ENCODE assay signal across 1 cellular context in genomic region chr19:1605236-1606137, GRCh38.
TF ChIP-seq lines count a peak whose summit lies in the region.

TSS of gene UQCR11 (minus strand) at chr19:1605462. CDS start at chr19:1605409, 53 bp downstream.

TF ChIP-seq in HEK293, 187 proteins besides CTCF, POLR2A, EP300 and RAD21 (continued from another document and continues in another):
- TF ChIP-seq ZNF398 (tag by site-specific recombination; IDR thresholded peaks at IDR 0.05): no peak
- peak; percentile 71 for TF ChIP-seq PRDM1 (tag by site-specific recombination; IDR thresholded peaks at IDR 0.05)
- no peak for TF ChIP-seq ZNF777 (tag by site-specific recombination; IDR thresholded peaks at IDR 0.05; ENCODE audit: borderline replicate concordance)
- TF ChIP-seq ZEB2 (tag by site-specific recombination; IDR thresholded peaks at IDR 0.05): peak; percentile 72
- TF ChIP-seq ZNF404 (tag by site-specific recombination; IDR thresholded peaks at IDR 0.05): no peak
- TF ChIP-seq ZNF174 (tag by site-specific recombination; IDR thresholded peaks at IDR 0.05): no peak
- TF ChIP-seq SCRT2 (tag by site-specific recombination; IDR thresholded peaks at IDR 0.05): no peak
- no peak for TF ChIP-seq ZSCAN4 (tag by site-specific recombination; IDR thresholded peaks at IDR 0.05)
- no peak for TF ChIP-seq GLI4 (tag by site-specific recombination; IDR thresholded peaks at IDR 0.05)
- no peak for TF ChIP-seq ZNF768 (tag by site-specific recombination; IDR thresholded peaks at IDR 0.05)
- TF ChIP-seq ZNF624 (tag by site-specific recombination; IDR thresholded peaks at IDR 0.05): no peak
- no peak; the same call in 1 of the 2 replicates for TF ChIP-seq ZNF280D (tag by site-specific recombination; IDR thresholded peaks at IDR 0.05)
- no peak for TF ChIP-seq ZNF623 (tag by site-specific recombination; IDR thresholded peaks at IDR 0.05)
- TF ChIP-seq ZBTB21 (tag by site-specific recombination; IDR thresholded peaks at IDR 0.05): no peak; the same call in 1 of the 2 replicates
- TF ChIP-seq OSR2 (tag by site-specific recombination; IDR thresholded peaks at IDR 0.05): 0 out of 2 replicates have a peak, but pooled peaks have one; percentile 35
- no peak for TF ChIP-seq ZNF19 (tag by site-specific recombination; IDR thresholded peaks at IDR 0.05; ENCODE audit: low read depth)
- no peak; the same call in 1 of the 2 replicates for TF ChIP-seq ELK4 (IDR thresholded peaks at IDR 0.05; ENCODE audit: borderline replicate concordance, low read depth, low read length)
- TF ChIP-seq ZNF292 (tag by site-specific recombination; IDR thresholded peaks at IDR 0.05; ENCODE audit: borderline replicate concordance, low read depth): no peak
- TF ChIP-seq ZFP37 (tag by site-specific recombination; IDR thresholded peaks at IDR 0.05): peak; percentile 85
- TF ChIP-seq ZFP41 (tag by site-specific recombination; IDR thresholded peaks at IDR 0.05; ENCODE audit: borderline replicate concordance): no peak
- TF ChIP-seq GLIS2 (tag by site-specific recombination; IDR thresholded peaks at IDR 0.05): no peak
- no peak for TF ChIP-seq ZNF776 (tag by site-specific recombination; IDR thresholded peaks at IDR 0.05; ENCODE audit: borderline replicate concordance)
- TF ChIP-seq ZNF600 (tag by site-specific recombination; IDR thresholded peaks at IDR 0.05): peak; percentile 98
- peak; percentile 70; the same call in 1 of the 2 replicates for TF ChIP-seq SP7 (tag by site-specific recombination; IDR thresholded peaks at IDR 0.05)
- peak; percentile 70; the same call in 1 of the 2 replicates for TF ChIP-seq ZNF660 (tag by site-specific recombination; IDR thresholded peaks at IDR 0.05)
- no peak; the same call in 1 of the 2 replicates for TF ChIP-seq KLF8 (tag by site-specific recombination; IDR thresholded peaks at IDR 0.05)
- TF ChIP-seq BCL11B (tag by site-specific recombination; IDR thresholded peaks at IDR 0.05; ENCODE audit: low read depth): 0 out of 2 replicates have a peak, but pooled peaks have one; percentile 39
- TF ChIP-seq OVOL3 (tag by site-specific recombination; IDR thresholded peaks at IDR 0.05): 0 out of 2 replicates have a peak, but pooled peaks have one; percentile 7
- TF ChIP-seq ZNF670 (tag by site-specific recombination; IDR thresholded peaks at IDR 0.05; ENCODE audit: low read depth): no peak
- no peak for TF ChIP-seq HIC1 (tag by site-specific recombination; IDR thresholded peaks at IDR 0.05)
- TF ChIP-seq ZNF560 (tag by site-specific recombination; IDR thresholded peaks at IDR 0.05; ENCODE audit: borderline replicate concordance): no peak
- no peak for TF ChIP-seq ZNF223 (tag by site-specific recombination; IDR thresholded peaks at IDR 0.05)
- TF ChIP-seq ZNF324 (tag by site-specific recombination; IDR thresholded peaks at IDR 0.05): peak; percentile 47; the same call in 1 of the 2 replicates
- TF ChIP-seq ZNF239 (tag by site-specific recombination; IDR thresholded peaks at IDR 0.05): no peak
- TF ChIP-seq ZNF2 (tag by site-specific recombination; IDR thresholded peaks at IDR 0.05): peak; percentile 79; the same call in 1 of the 2 replicates
- no peak; the same call in 1 of the 2 replicates for TF ChIP-seq KLF1 (tag by site-specific recombination; IDR thresholded peaks at IDR 0.05)
- no peak for TF ChIP-seq ZNF350 (tag by site-specific recombination; IDR thresholded peaks at IDR 0.05)
- TF ChIP-seq ZNF549 (tag by site-specific recombination; IDR thresholded peaks at IDR 0.05): no peak
- peak; percentile 74 for TF ChIP-seq IKZF3 (tag by site-specific recombination; IDR thresholded peaks at IDR 0.05)
- no peak for TF ChIP-seq ZNF791 (tag by site-specific recombination; IDR thresholded peaks at IDR 0.05)
- no peak for TF ChIP-seq ZNF157 (tag by site-specific recombination; IDR thresholded peaks at IDR 0.05)
- TF ChIP-seq MEIS1 (CRISPR knock-in tag; IDR thresholded peaks at IDR 0.05; ENCODE audit: borderline replicate concordance): no peak
- peak; percentile 67 for TF ChIP-seq ZFHX2 (tag by site-specific recombination; conservative IDR thresholded peaks at IDR 0.05)
- no peak for TF ChIP-seq ZNF529 (tag by site-specific recombination; IDR thresholded peaks at IDR 0.05; ENCODE audit: insufficient replicate concordance)
- TF ChIP-seq ZBTB48 (tag by site-specific recombination; IDR thresholded peaks at IDR 0.05): peak; percentile 71
- TF ChIP-seq ZNF18 (tag by site-specific recombination; IDR thresholded peaks at IDR 0.05): no peak
- no peak for TF ChIP-seq ZNF221 (tag by site-specific recombination; IDR thresholded peaks at IDR 0.05; ENCODE audit: borderline replicate concordance)
- peak; percentile 66; the same call in 1 of the 2 replicates for TF ChIP-seq GLIS1 (tag by site-specific recombination; IDR thresholded peaks at IDR 0.05)
- peak; percentile 91 for TF ChIP-seq SP2 (tag by site-specific recombination; IDR thresholded peaks at IDR 0.05)
- TF ChIP-seq ZNF707 (tag by site-specific recombination; IDR thresholded peaks at IDR 0.05): no peak
- TF ChIP-seq ZNF837 (tag by site-specific recombination; IDR thresholded peaks at IDR 0.05): no peak
- TF ChIP-seq ZNF138 (tag by site-specific recombination; IDR thresholded peaks at IDR 0.05; ENCODE audit: borderline replicate concordance): no peak
- no peak for TF ChIP-seq MYNN (tag by site-specific recombination; IDR thresholded peaks at IDR 0.05; ENCODE audit: borderline replicate concordance)
- TF ChIP-seq ZNF175 (tag by site-specific recombination; IDR thresholded peaks at IDR 0.05): no peak
- TF ChIP-seq ZNF610 (tag by site-specific recombination; IDR thresholded peaks at IDR 0.05; ENCODE audit: borderline replicate concordance): peak; percentile 45; the same call in 1 of the 2 replicates
- no peak for TF ChIP-seq ZNF426 (tag by site-specific recombination; IDR thresholded peaks at IDR 0.05)
- no peak for TF ChIP-seq ZNF830 (tag by site-specific recombination; IDR thresholded peaks at IDR 0.05; ENCODE audit: low read depth)
- peak; percentile 41; the same call in 1 of the 2 replicates for TF ChIP-seq ZNF391 (tag by site-specific recombination; IDR thresholded peaks at IDR 0.05; ENCODE audit: borderline replicate concordance, low read depth)
- TF ChIP-seq ZIC2 (tag by site-specific recombination; IDR thresholded peaks at IDR 0.05): 0 out of 2 replicates have a peak, but pooled peaks have one; percentile 10
- peak; percentile 43; the same call in 1 of the 2 replicates for TF ChIP-seq KLF9 (tag by site-specific recombination; IDR thresholded peaks at IDR 0.05; ENCODE audit: low read depth)
- TF ChIP-seq PRDM6 (tag by site-specific recombination; IDR thresholded peaks at IDR 0.05): no peak
- TF ChIP-seq ZNF23 (tag by site-specific recombination; IDR thresholded peaks at IDR 0.05; ENCODE audit: borderline replicate concordance): no peak
- no peak for TF ChIP-seq ZSCAN30 (tag by site-specific recombination; IDR thresholded peaks at IDR 0.05)
- no peak for TF ChIP-seq ZNF621 (tag by site-specific recombination; IDR thresholded peaks at IDR 0.05)
- peak; percentile 99 for TF ChIP-seq ZNF335 (tag by site-specific recombination; conservative IDR thresholded peaks at IDR 0.05)
- TF ChIP-seq ZNF585B (tag by site-specific recombination; IDR thresholded peaks at IDR 0.05): no peak
